ENCODE assay signal across 8 cellular contexts in the genomic region with DNA sequence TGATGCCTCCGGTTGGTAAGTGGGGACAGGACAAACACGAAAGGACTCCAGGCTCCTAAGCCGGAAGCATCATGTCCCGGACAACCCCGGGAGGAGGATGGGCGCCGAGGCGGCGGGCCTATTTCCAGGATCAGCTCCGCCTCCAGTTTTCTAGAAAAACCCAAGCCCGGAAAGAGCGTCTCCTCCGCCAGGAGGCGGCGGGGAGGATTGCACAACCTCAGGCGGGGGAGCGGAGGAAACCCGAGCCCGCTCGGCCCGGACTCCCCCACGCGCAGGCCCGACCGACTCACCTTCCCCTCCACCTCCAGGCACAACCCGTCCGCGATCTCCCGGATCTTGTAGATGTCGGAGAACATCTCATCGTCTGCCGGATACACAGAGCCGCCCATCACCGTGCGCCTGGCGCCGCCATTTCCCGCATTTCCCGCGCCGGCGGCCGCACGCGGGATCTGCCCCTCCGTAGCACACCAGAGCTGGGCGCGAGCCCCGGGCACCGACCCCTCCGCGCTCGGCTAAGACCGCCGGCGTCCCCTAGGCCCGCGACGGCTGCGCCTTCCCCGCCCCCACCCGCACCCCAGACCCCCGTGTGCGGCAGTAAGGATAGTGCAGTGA. TPM values are rescaled to one million over a fixed set of nuclear protein-coding genes. Genes with fewer than 3 reads are reported as not detected.
DNase-seq lines count a peak whose midpoint lies in the region; ATAC-seq and TF ChIP-seq lines count a peak whose summit lies in the region.

No MANE protein-coding gene starts in this region.

- no CpG with 5 or more reads among the region's 64 CpGs for WGBS in neuronal stem cell (ENCODE audit: extremely low coverage in 2 of 2, insufficient read length in 2 of 2, insufficient replicate concordance in 1 of 2), 2 donors

- peak overlapping the region; percentile 92 for H3K4ac ChIP-seq in neuronal stem cell (ENCODE audit: low read length)

- H3K4me1 Mint-ChIP-seq in activated naive CD4-positive, alpha-beta T cell treated with anti-CD3 and anti-CD28 coated beads for 36 hours (ENCODE audit: low read depth), result peaks cover 49% of the 10 kb centered on the region

- H4K8ac ChIP-seq in neuronal stem cell (ENCODE audit: low read depth, low read length), result peak overlapping the region; percentile 92

- H2BK12ac ChIP-seq in neuronal stem cell (ENCODE audit: low read length), result no peak overlapping the region

- peaks cover 45% of the 10 kb centered on the region for H3F3A ChIP-seq in DOHH2 (ENCODE audit: control insufficient read depth, insufficient read depth)

- DNase-seq in SJCRH30, result peak; percentile 82 to 83
- peak; percentile 91 for DNase-seq in activated naive CD4-positive, alpha-beta T cell treated with anti-CD3 and anti-CD28 coated beads for 36 hours
- DNase-seq in foreskin melanocyte, result peak; percentile 87
- DNase-seq in neuronal stem cell (ENCODE audit: low spot score), result peak; percentile 72
- DNase-seq in stromal cell of bone marrow (ENCODE audit: low read depth), result peak; percentile 88

- H3K4me2 ChIP-seq in DOHH2 (ENCODE audit: low read length), result peak overlapping the region; percentile 59
- H3K4me2 ChIP-seq in KMS-11, result peak overlapping the region; percentile 98
- H3K4me2 ChIP-seq in neuronal stem cell (ENCODE audit: insufficient read depth, low read length, poor library complexity, severe bottlenecking), result peak overlapping the region; percentile 67

- H3K9me3 Mint-ChIP-seq in activated naive CD4-positive, alpha-beta T cell treated with anti-CD3 and anti-CD28 coated beads for 36 hours, result no peaks in the 10 kb centered on the region

- CTCF ChIA-PET in activated naive CD4-positive, alpha-beta T cell treated with anti-CD3 and anti-CD28 coated beads for 36 hours (lab: Charles Lee), result interaction anchor here (0.6 to 2.0 kb wide), 3 partner anchors 27 to 114 kb away, joined by 3 to 7 read pairs (median 5); no protein-coding TSS in a partner anchor

- H3K9me3 ChIP-seq in DOHH2 (ENCODE audit: control insufficient read depth, insufficient read depth, low read length) (no peaks in the 10 kb centered on the region), SJCRH30 (replicated peaks) (no peaks in the 10 kb centered on the region), neuronal stem cell (replicated peaks in 1 of 2; ENCODE audit: control insufficient read depth in 2 of 2, insufficient read depth in 1 of 2, low read depth in 1 of 2, low read length in 2 of 2) (no peaks in the 10 kb centered on the region)

- peak overlapping the region; percentile 64 for H2AFZ ChIP-seq in KMS-11 (ENCODE audit: low read depth)
- peak overlapping the region; percentile 95 for H2AFZ ChIP-seq in neuronal stem cell (ENCODE audit: low read length)

- peaks cover 44% of the 10 kb centered on the region for H4K20me1 ChIP-seq in DOHH2 (ENCODE audit: control insufficient read depth, insufficient read depth, low read depth, low read length)
- peaks cover 33% of the 10 kb centered on the region for H4K20me1 ChIP-seq in KMS-11 (ENCODE audit: insufficient read depth)

- no peak overlapping the region for H2BK120ac ChIP-seq in neuronal stem cell (ENCODE audit: low read depth, low read length)

- TF ChIP-seq CTCF in DOHH2 (IDR thresholded peaks at IDR 0.05; ENCODE audit: low read depth, low read length, poor library complexity, severe bottlenecking), result peak; percentile 33
- no peak for TF ChIP-seq CTCF in KMS-11 (conservative IDR thresholded peaks at IDR 0.05; ENCODE audit: low read depth, low read length)

- H2BK5ac ChIP-seq in neuronal stem cell (ENCODE audit: low read length), result peak overlapping the region; percentile 95

- peak overlapping the region; percentile 99 for H3K27ac Mint-ChIP-seq in activated naive CD4-positive, alpha-beta T cell treated with anti-CD3 and anti-CD28 coated beads for 36 hours

- H3K4me3 ChIP-seq in DOHH2 (ENCODE audit: low read length) (peak overlapping the region; percentile 80), KMS-11 (IDR thresholded peaks at IDR 0.05; ENCODE audit: insufficient read depth, low read depth, low read length) (no peak overlapping the region), SJCRH30 (peak overlapping the region; percentile 72), neuronal stem cell (ENCODE audit: low read length in 2 of 2) (peak overlapping the region; percentile 98 to 100)

- H2BK15ac ChIP-seq in neuronal stem cell (ENCODE audit: low read length), result peak overlapping the region; percentile 85

- H3K4me3 Mint-ChIP-seq in activated naive CD4-positive, alpha-beta T cell treated with anti-CD3 and anti-CD28 coated beads for 36 hours, result peak overlapping the region; percentile 91

- H3K18ac ChIP-seq in neuronal stem cell (ENCODE audit: low read length), result peak overlapping the region; percentile 97

- intact Hi-C loops in activated naive CD4-positive, alpha-beta T cell treated with anti-CD3 and anti-CD28 coated beads for 36 hours (cut with micrococcal nuclease), result loop anchor here (1.0 to 5.0 kb wide), 13 partner anchors 7 to 1212 kb away; partner anchors contain the start of genes COG3, GPALPP1, GTF2F2 and LCP1

- H3K4me1 ChIP-seq in DOHH2 (ENCODE audit: control insufficient read depth, low read length) (peaks cover 41% of the 10 kb centered on the region), KMS-11 (ENCODE audit: low read depth, poor library complexity, severe bottlenecking) (peaks cover 21% of the 10 kb centered on the region), SJCRH30 (peaks cover 4% of the 10 kb centered on the region; the same call in 1 of the 2 replicates), neuronal stem cell (ENCODE audit: control insufficient read depth in 2 of 2, insufficient read depth in 1 of 2, low read depth in 1 of 2, low read length in 2 of 2) (peaks cover 6 to 10% of the 10 kb centered on the region in 2 donors)

- H3K14ac ChIP-seq in neuronal stem cell (ENCODE audit: low read length), result no peak overlapping the region

- H3K36me3 ChIP-seq in DOHH2 (ENCODE audit: control insufficient read depth, low read length), result peaks cover 56% of the 10 kb centered on the region
- H3K36me3 ChIP-seq in KMS-11 (ENCODE audit: insufficient read depth), result peaks cover 14% of the 10 kb centered on the region; the same call in 1 of the 2 replicates
- peaks cover 48% of the 10 kb centered on the region for H3K36me3 ChIP-seq in SJCRH30
- H3K36me3 ChIP-seq in neuronal stem cell (replicated peaks in 1 of 2; ENCODE audit: control insufficient read depth in 2 of 2, insufficient read depth in 2 of 2, low read length in 2 of 2), result peaks cover 29 to 64% of the 10 kb centered on the region in 2 donors

- no peak overlapping the region for H4K91ac ChIP-seq in neuronal stem cell (ENCODE audit: low read depth, low read length, poor library complexity)

- peaks cover 55% of the 10 kb centered on the region for H3K36me3 Mint-ChIP-seq in activated naive CD4-positive, alpha-beta T cell treated with anti-CD3 and anti-CD28 coated beads for 36 hours (ENCODE audit: low read depth)

- ATAC-seq in GM21723 (IDR thresholded peaks at IDR 0.05; ENCODE audit: unreplicated experiment), result peak; percentile 45

- H3K9ac ChIP-seq in KMS-11 (peak overlapping the region; percentile 98), neuronal stem cell (ENCODE audit: low read depth, low read length, poor library complexity) (peak overlapping the region; percentile 95)

- no peaks in the 10 kb centered on the region for H3K27me3 Mint-ChIP-seq in activated naive CD4-positive, alpha-beta T cell treated with anti-CD3 and anti-CD28 coated beads for 36 hours (ENCODE audit: low read depth)

- H3K27ac ChIP-seq in DOHH2 (ENCODE audit: low read depth, low read length), result peak overlapping the region; percentile 79
- peak overlapping the region; percentile 95 for H3K27ac ChIP-seq in KMS-11
- H3K27ac ChIP-seq in SJCRH30, result peak overlapping the region; percentile 93
- H3K27ac ChIP-seq in neuronal stem cell (replicated peaks; ENCODE audit: low read length), result peak overlapping the region; percentile 93

- H3K9me2 ChIP-seq in DOHH2 (replicated peaks; ENCODE audit: control insufficient read depth, low read length), result no peaks in the 10 kb centered on the region

- peak overlapping the region; percentile 78 for H2AK5ac ChIP-seq in neuronal stem cell (ENCODE audit: low read depth, low read length)

- H3K79me1 ChIP-seq in neuronal stem cell (ENCODE audit: low read depth, low read length), result peaks cover 4% of the 10 kb centered on the region

- peaks cover 67% of the 10 kb centered on the region for H3K79me2 ChIP-seq in DOHH2 (ENCODE audit: control insufficient read depth, low read length)
- H3K79me2 ChIP-seq in KMS-11 (ENCODE audit: insufficient read depth, low read depth), result peaks cover 24% of the 10 kb centered on the region

- H3K27me3 ChIP-seq in DOHH2 (ENCODE audit: control insufficient read depth, low read length) (no peaks in the 10 kb centered on the region), KMS-11 (ENCODE audit: insufficient read depth, low read depth) (no peaks in the 10 kb centered on the region), SJCRH30 (no peaks in the 10 kb centered on the region), neuronal stem cell (ENCODE audit: control insufficient read depth in 3 of 3, insufficient read depth in 3 of 3, low read depth in 1 of 3, low read length in 3 of 3) (no peaks in the 10 kb centered on the region)

- peak overlapping the region; percentile 99 for H3K23ac ChIP-seq in neuronal stem cell (ENCODE audit: low read depth, low read length, poor library complexity)

RNA-seq across cellular contexts. Expression of gene TPT1, which starts 0.5 kb away (rescaled TPM):
- 2,959 and 3,278 TPM in 2 replicates for total RNA-seq in SJCRH30 (2014; rRNA removed; shearing (Covaris generic))
- 1,000 to 10,000 TPM; 3,331 to 3,631 TPM for total RNA-seq in activated naive CD4-positive, alpha-beta T cell treated with anti-CD3 and anti-CD28 coated beads for 36 hours
- polyA plus RNA-seq in neuronal stem cell (2013, experiment 1 of 2), result 2,914 TPM
- 3,114 TPM for polyA plus RNA-seq in neuronal stem cell (2013, experiment 2 of 2)
